Comparison of ENCODE assay signal across 26 cellular contexts in the genomic region with DNA sequence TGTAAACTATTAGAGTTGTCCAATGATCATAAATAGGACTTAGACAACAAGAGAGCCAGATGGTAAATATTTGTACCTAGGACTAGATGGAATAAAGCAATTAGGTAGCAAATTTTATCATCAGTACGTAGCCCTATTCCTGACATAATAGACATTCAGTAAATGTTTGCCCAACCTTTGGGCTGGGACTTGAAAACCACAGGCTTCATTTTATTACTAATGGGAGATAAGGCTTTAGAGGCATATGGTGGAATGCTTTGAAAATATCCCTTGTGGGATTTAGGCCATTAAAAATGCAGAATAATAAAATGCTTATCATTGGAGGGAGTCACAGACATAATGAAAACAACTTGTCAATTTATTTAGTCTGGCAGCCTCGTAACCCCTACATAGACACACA.
"Had no signal": no experiment of that assay in that cellular context is flagged by ENCODE, and none has a peak within 500 bp of the region (broad histone marks: within the 10 kb centered on the region; RNA-seq: fewer than 3 reads in every experiment).

No MANE protein-coding gene starts in this region.

- H3K36me3 ChIP-seq: left lung, tibial artery, WERI-Rb-1 had no signal

- H3K9me3 Mint-ChIP-seq: nephron progenitor cell had no signal

- H3K4me3 Mint-ChIP-seq: activated CD4-positive, alpha-beta T cell treated with anti-CD3 and anti-CD28 coated beads for 36 hours; activated naive CD8-positive, alpha-beta T cell; activated T-helper 1 cell treated with anti-CD3 and anti-CD28 coated beads, Interleukin-12 subunit alpha, Interleukin-12 subunit beta, Interleukin-2, Interleukin-4 antibody, amounts not matched to agents 30 ng/mL and 10 ng/mL and 1 ng/mL, durations not matched to agents 14 hours and 24 hours and 36 hours; nephron progenitor cell had no signal

- H3K4me3 ChIP-seq: body of pancreas, left lung, tibial artery had no signal

- H3K4me1 ChIP-seq: body of pancreas, left lung, tibial artery had no signal

- DNase-seq: activated CD4-positive, alpha-beta T cell treated with anti-CD3 and anti-CD28 coated beads for 36 hours; activated CD4-positive, alpha-beta T cell treated with anti-CD3 and anti-CD28 coated beads, Interleukin-2, amount 50 U/mL, for 48 hours; activated gamma-delta T cell treated with Interleukin-2 at 50 U/mL for 16 hours; activated T-cell treated with anti-CD3 and anti-CD28 coated beads for 4 hours; amygdala; body of pancreas; caudate nucleus; erythroblast; foreskin melanocyte; glutamatergic neuron; hypothalamus; left lung; mammary epithelial cell; nephron progenitor cell; nucleus accumbens; posterior cingulate gyrus; stimulated activated naive CD8-positive, alpha-beta T cell treated with anti-CD3 and anti-CD28 coated beads, Interleukin-15, Interleukin-2, amounts not matched to agents 100 U/mL and 50 U/mL, for 24 hours; substantia nigra; T-helper 2 cell; tibial artery; WERI-Rb-1 had no signal

- FAIRE-seq: colon, keratinocyte, urothelium cell line had no signal

- H3K9me3 ChIP-seq: body of pancreas, tibial artery had no signal

- H3K4me1 Mint-ChIP-seq: activated CD4-positive, alpha-beta T cell treated with anti-CD3 and anti-CD28 coated beads for 36 hours had no signal

- H3K27ac Mint-ChIP-seq: activated CD4-positive, alpha-beta T cell treated with anti-CD3 and anti-CD28 coated beads for 36 hours; activated naive CD8-positive, alpha-beta T cell; activated T-helper 1 cell treated with anti-CD3 and anti-CD28 coated beads, Interleukin-12 subunit alpha, Interleukin-12 subunit beta, Interleukin-2, Interleukin-4 antibody, amounts not matched to agents 30 ng/mL and 10 ng/mL and 1 ng/mL, durations not matched to agents 14 hours and 24 hours and 36 hours; nephron progenitor cell had no signal

- H3K27me3 Mint-ChIP-seq: activated CD4-positive, alpha-beta T cell treated with anti-CD3 and anti-CD28 coated beads for 36 hours; activated naive CD8-positive, alpha-beta T cell had no signal

- H3K27ac ChIP-seq: body of pancreas, left lung, tibial artery, WERI-Rb-1 had no signal

- H3K36me3 Mint-ChIP-seq: activated naive CD8-positive, alpha-beta T cell had no signal

- H3K27me3 ChIP-seq: body of pancreas, left lung, tibial artery had no signal
